2 cellular contexts compared by ENCODE assay signal in genomic region chr1:13751985-13752384, GRCh38.
TF ChIP-seq lines count a peak whose summit lies in the region.

No MANE protein-coding gene starts in this region.

TF ChIP-seq in IMR-90, 13 proteins besides CTCF, POLR2A, EP300 and RAD21:
- TF ChIP-seq NFE2L2 (IDR thresholded peaks at IDR 0.05; ENCODE audit: low read depth, low read length) = no peak
- TF ChIP-seq CEBPB (IDR thresholded peaks at IDR 0.05; ENCODE audit: low read depth, low read length) = no peak
- no peak for TF ChIP-seq ELK1 (IDR thresholded peaks at IDR 0.05; ENCODE audit: borderline replicate concordance, low read depth, low read length)
- TF ChIP-seq USF2 (IDR thresholded peaks at IDR 0.05; ENCODE audit: low read depth, low read length) = no peak
- TF ChIP-seq MXI1 (IDR thresholded peaks at IDR 0.05; ENCODE audit: borderline replicate concordance, low read depth, low read length) = no peak
- TF ChIP-seq RFX5 (IDR thresholded peaks at IDR 0.05; ENCODE audit: low read depth, low read length) = no peak
- TF ChIP-seq BHLHE40 (IDR thresholded peaks at IDR 0.05; ENCODE audit: low read depth, low read length) = no peak
- no peak for TF ChIP-seq CHD1 (IDR thresholded peaks at IDR 0.05; ENCODE audit: low read depth, low read length)
- TF ChIP-seq SMC3 (IDR thresholded peaks at IDR 0.05; ENCODE audit: low read depth, low read length) = no peak
- no peak for TF ChIP-seq MAZ (IDR thresholded peaks at IDR 0.05; ENCODE audit: borderline replicate concordance, low read depth, low read length)
- no peak for TF ChIP-seq FOS (IDR thresholded peaks at IDR 0.05; ENCODE audit: low read depth, low read length)
- no peak for TF ChIP-seq RCOR1 (IDR thresholded peaks at IDR 0.05; ENCODE audit: insufficient replicate concordance, low read length)
- TF ChIP-seq MAFK (IDR thresholded peaks at IDR 0.05; ENCODE audit: low read depth, low read length) = no peak

TF ChIP-seq in K562, 482 proteins besides CTCF, POLR2A, EP300 and RAD21:
- TF ChIP-seq RBFOX2 (IDR thresholded peaks at IDR 0.05; ENCODE audit: low read depth, low read length) = peak; percentile 8; the same call in 1 of the 2 replicates
- TF ChIP-seq YBX1 (IDR thresholded peaks at IDR 0.05) = no peak
